In the genomic region with DNA sequence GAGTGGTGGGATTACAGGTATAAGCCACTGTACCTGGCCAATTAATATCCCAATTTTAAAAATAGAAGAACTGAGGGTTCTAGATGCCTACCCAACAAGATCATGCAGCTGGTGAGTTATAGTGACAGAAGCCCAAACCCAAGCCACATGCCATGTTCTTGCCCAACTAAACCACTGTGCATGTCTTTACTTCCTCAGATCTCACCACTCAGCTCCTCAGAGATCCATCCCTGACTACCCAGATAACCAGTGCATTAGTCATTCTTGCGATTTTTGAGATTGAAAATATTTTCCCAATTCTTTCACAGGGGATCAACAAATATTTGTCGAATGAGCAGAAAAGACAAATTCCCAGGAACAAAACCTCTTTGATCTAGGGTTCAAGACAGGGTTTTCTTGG, we compare ENCODE assay signal across 23 cellular contexts.
DNase-seq lines count a peak whose midpoint lies in the region; ATAC-seq and TF ChIP-seq lines count a peak whose summit lies in the region.
"Had no signal": no experiment of that assay in that cellular context is flagged by ENCODE, and none has a peak within 500 bp of the region (broad histone marks: within the 10 kb centered on the region; RNA-seq: fewer than 3 reads in every experiment).

No MANE protein-coding gene starts in this region.

- H3K4me3 ChIP-seq in fibroblast of mammary gland (ENCODE audit: control insufficient read depth, low read depth, low read length) (no peak overlapping the region), upper lobe of right lung (no peak overlapping the region)
- H3K4me3 ChIP-seq: A549 had no signal

- TF ChIP-seq CTCF in fibroblast of mammary gland (conservative IDR thresholded peaks at IDR 0.05; ENCODE audit: control insufficient read depth, insufficient read depth, low read depth, low read length) (no peak), upper lobe of right lung (IDR thresholded peaks at IDR 0.05) (no peak)

- no peak overlapping the region for H3K27ac ChIP-seq in upper lobe of right lung
- H3K27ac ChIP-seq: A549 had no signal

- DNase-seq in EH (ENCODE audit: low read depth) (peak; percentile 38), HCEC 1CT (peak; percentile 10), fibroblast of mammary gland (ENCODE audit: low read depth) (peak; percentile 28), upper lobe of right lung (no peak), SIG-M5 (lab: John Stamatoyannopoulos, UW) (no peak), GOT3 (lab: John Stamatoyannopoulos, UW) (no peak), GM19238 (ENCODE audit: insufficient read length, low spot score) (no peak)
- DNase-seq: BE2C; CD8-positive, alpha-beta memory T cell; DMS 273 treated with DMSO at 0.1 percent for 48 hours; DMS79; KBM-7; NCI-H1092; NCI-H1417 treated with DMSO at 0.1 percent for 48 hours; NCI-H1694 treated with DMSO at 0.1 percent for 48 hours; NCI-H2081; NCI-H226; NCI-H510A; NCI-H69; RPMI8226; SHP77 had no signal

- no peaks in the 10 kb centered on the region for H3K9me3 ChIP-seq in upper lobe of right lung
- H3K9me3 ChIP-seq: A549, BE2C had no signal

- ATAC-seq in upper lobe of right lung = no peak
- ATAC-seq: A549, HCT116 had no signal

- intact Hi-C loops in upper lobe of right lung (cut with DNase I) = no loop called here

- no peaks in the 10 kb centered on the region for H3K4me1 ChIP-seq in upper lobe of right lung
- H3K4me1 ChIP-seq: A549, BE2C had no signal

- no peaks in the 10 kb centered on the region for H3K36me3 ChIP-seq in upper lobe of right lung
- H3K36me3 ChIP-seq: BE2C had no signal

- H3K27me3 ChIP-seq in upper lobe of right lung = no peaks in the 10 kb centered on the region
- H3K27me3 ChIP-seq: BE2C had no signal

Comparison
In these comparisons a context has a peak if more than half of its experiments do, and no peak if none do; other contexts are left out.
1. DNase-seq: peak in EH (single experiment), HCEC 1CT (single experiment) and fibroblast of mammary gland (single experiment); none in upper lobe of right lung (single experiment), SIG-M5 (single experiment), GOT3 (single experiment) and GM19238 (single experiment).